28 cellular contexts compared by ENCODE assay signal in the genomic region with DNA sequence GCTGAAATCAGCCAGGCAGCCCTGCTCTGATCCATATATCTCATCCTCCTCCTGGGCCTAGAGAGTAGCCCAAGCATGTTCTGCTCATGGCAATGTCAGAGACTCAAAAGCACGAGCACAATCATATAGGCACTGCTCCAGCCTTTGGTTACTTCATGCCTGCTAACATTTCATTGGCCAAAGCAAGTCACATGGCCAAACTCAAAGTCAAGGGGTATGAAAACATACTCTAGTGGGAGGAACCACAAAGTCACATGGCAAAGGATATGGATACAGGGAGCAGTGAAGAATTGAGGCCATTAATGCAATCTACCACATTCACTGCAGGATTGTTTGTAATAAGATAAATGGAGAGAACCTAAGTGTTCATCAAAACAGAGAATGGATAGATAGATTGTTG.
A peak's percentile ranks its signal among the peaks of the same experiment; 100 is the strongest.
DNase-seq lines count a peak whose midpoint lies in the region; ATAC-seq, FAIRE-seq and TF ChIP-seq lines count a peak whose summit lies in the region.
"Had no signal": no experiment of that assay in that cellular context is flagged by ENCODE, and none has a peak within 500 bp of the region (broad histone marks: within the 10 kb centered on the region; RNA-seq: fewer than 3 reads in every experiment).

No MANE protein-coding gene starts in this region.

- H3K36me3 ChIP-seq in HepG2 (replicated peaks in 1 of 2; ENCODE audit: control insufficient read depth in 1 of 2, insufficient read depth in 2 of 2, low read length in 2 of 2) (no peaks in the 10 kb centered on the region), right lobe of liver (no peaks in the 10 kb centered on the region), WERI-Rb-1 (no peaks in the 10 kb centered on the region)
- H3K36me3 ChIP-seq: BE2C, SJSA1 had no signal

- no peak overlapping the region for H3K4me3 ChIP-seq in HepG2 (replicated peaks in 1 of 3; ENCODE audit: insufficient read depth in 1 of 3, low read depth in 2 of 3, low read length in 3 of 3)
- H3K4me3 ChIP-seq in right lobe of liver: no peak overlapping the region
- no peak overlapping the region for H3K4me3 ChIP-seq in WERI-Rb-1 (ENCODE audit: low read depth, low read length)
- H3K4me3 ChIP-seq: GM12878, GM23248, SJSA1 had no signal

- H3K27ac ChIP-seq in HepG2 (ENCODE audit: extremely low read length, insufficient read depth, low read length) (no peak overlapping the region), right lobe of liver (no peak overlapping the region), WERI-Rb-1 (peak overlapping the region; percentile 91)
- H3K27ac ChIP-seq: GM23248, SJSA1 had no signal

- peaks cover 65% of the 10 kb centered on the region for H3K4me1 ChIP-seq in HepG2 (ENCODE audit: insufficient read depth, low read length)
- H3K4me1 ChIP-seq in right lobe of liver: peaks cover 0 to 54% (median 16%) of the 10 kb centered on the region in 4 donors
- H3K4me1 ChIP-seq: SJSA1 had no signal

- in situ Hi-C loops in HepG2 (cut with HindIII; ENCODE audit: extremely low pct_ligation_motif_present, low pct_unique_long_range_greater_than_20kb): no loop called here

- TF ChIP-seq POLR2A in HepG2 (IDR thresholded peaks at IDR 0.05; ENCODE audit: insufficient read depth in 1 of 2, low read depth in 2 of 2, low read length in 2 of 2) (no peak), right lobe of liver (IDR thresholded peaks at IDR 0.05) (no peak)

- DNase-seq in HepG2 (ENCODE audit: low spot score) (no peak), right lobe of liver (no peak), WERI-Rb-1 (no peak), glutamatergic neuron (no peak), omental fat pad (ENCODE audit: low spot score) (no peak)
- no peak for DNase-seq in activated CD8-positive, alpha-beta memory T cell treated with anti-CD3 and anti-CD28 coated beads, Interleukin-2, amount 50 U/mL, for 48 hours
- DNase-seq: ACHN; BE2C; CD8-positive, alpha-beta memory T cell; DMS79; EL; GDM1; GM23248; H9; IMR-90; Karpas-422; NCI-H1092; NCI-H1417 treated with DMSO at 0.1 percent for 48 hours; NCI-H1694 treated with DMSO at 0.1 percent for 48 hours; NCI-H2081 treated with DMSO at 0.1 percent for 48 hours; NCI-H446 treated with DMSO at 0.1 percent for 48 hours; Right ventricle myocardium superior; RPMI8226; T-cell had no signal

- H3K4me1 Mint-ChIP-seq in glutamatergic neuron (ENCODE audit: low read depth, unreplicated experiment): peaks cover 40% of the 10 kb centered on the region
- H3K4me1 Mint-ChIP-seq: CD8-positive, alpha-beta memory T cell; T-cell had no signal

- POLR2A ChIA-PET in HepG2 (lab: Yijun Ruan, JAX): no interaction called here

- no peak overlapping the region for H3K9ac ChIP-seq in HepG2 (ENCODE audit: insufficient read depth, low read depth, low read length)
- H3K9ac ChIP-seq: GM23248 had no signal

- H2AFZ ChIP-seq in HepG2 (ENCODE audit: low read length): no peak overlapping the region
- H2AFZ ChIP-seq: GM23248 had no signal

- H3K27me3 ChIP-seq in HepG2 (ENCODE audit: control insufficient read depth in 1 of 2, insufficient read depth in 2 of 2, low read length in 2 of 2): no peaks in the 10 kb centered on the region
- H3K27me3 ChIP-seq in right lobe of liver: no peaks in the 10 kb centered on the region
- no peaks in the 10 kb centered on the region for H3K27me3 ChIP-seq in WERI-Rb-1 (ENCODE audit: insufficient read depth, low read depth, severe bottlenecking)
- H3K27me3 ChIP-seq: BE2C, SJSA1 had no signal

- no peak overlapping the region for H3K4me2 ChIP-seq in HepG2 (ENCODE audit: low read depth, low read length)

- H3K79me2 ChIP-seq in HepG2 (ENCODE audit: insufficient read depth, low read length): no peaks in the 10 kb centered on the region

- H3K27ac Mint-ChIP-seq in glutamatergic neuron (ENCODE audit: unreplicated experiment): peak overlapping the region; percentile 95
- H3K27ac Mint-ChIP-seq: CD8-positive, alpha-beta memory T cell; T-cell had no signal

- no peaks in the 10 kb centered on the region for H3K36me3 Mint-ChIP-seq in glutamatergic neuron (ENCODE audit: unreplicated experiment)
- H3K36me3 Mint-ChIP-seq: CD14-positive monocyte; CD8-positive, alpha-beta memory T cell; T-cell had no signal

- 88% methylated on average over 1 of the region's 1 CpG for WGBS in HepG2 (ENCODE audit: low lambda C conversion rate)
- 75% methylated on average over 1 of the region's 1 CpG for WGBS in right lobe of liver (ENCODE audit: insufficient coverage, low coverage, low lambda C conversion rate, missing lambda C conversion rate)

- TF ChIP-seq CTCF in HepG2 (CRISPR knock-in tag; IDR thresholded peaks at IDR 0.05) (no peak), right lobe of liver (IDR thresholded peaks at IDR 0.05) (no peak), WERI-Rb-1 (IDR thresholded peaks at IDR 0.05; ENCODE audit: low read depth, low read length) (no peak), glutamatergic neuron (IDR thresholded peaks at IDR 0.05; ENCODE audit: partially characterized antibody, unreplicated experiment) (no peak), omental fat pad (IDR thresholded peaks at IDR 0.05) (no peak)

- ATAC-seq in HepG2 (no peak), right lobe of liver (no peak), HG03039 (IDR thresholded peaks at IDR 0.05; ENCODE audit: unreplicated experiment) (no peak), omental fat pad (ENCODE audit: low FRiP score) (no peak)
- ATAC-seq: GM12878, T-cell had no signal

- intact Hi-C loops in HepG2 (cut with micrococcal nuclease; ENCODE audit: unreplicated experiment) (no loop called here), right lobe of liver (cut with DNase I) (no loop called here)

- no peaks in the 10 kb centered on the region for H3K9me3 ChIP-seq in HepG2 (ENCODE audit: low read length)
- H3K9me3 ChIP-seq in right lobe of liver: no peaks in the 10 kb centered on the region
- H3K9me3 ChIP-seq in WERI-Rb-1 (ENCODE audit: severe bottlenecking): no peaks in the 10 kb centered on the region
- H3K9me3 ChIP-seq: BE2C, SJSA1 had no signal

- TF ChIP-seq EP300 in HepG2 (IDR thresholded peaks at IDR 0.05; ENCODE audit: low read depth in 2 of 2, low read length in 2 of 2) (no peak), HepG2 (CRISPR knock-in tag; IDR thresholded peaks at IDR 0.05; ENCODE audit: borderline replicate concordance) (no peak)

- H3K4me3 Mint-ChIP-seq in glutamatergic neuron (ENCODE audit: unreplicated experiment): no peak overlapping the region
- H3K4me3 Mint-ChIP-seq: CD14-positive monocyte; CD8-positive, alpha-beta memory T cell; H9; T-cell had no signal

- FAIRE-seq in HepG2 (lab: Jason Lieb, UNC): no peak
- FAIRE-seq: GM12878 had no signal

- CTCF ChIA-PET in HepG2 (lab: Yijun Ruan, JAX; ENCODE audit: low intra/inter-chr PET ratio, low total read pairs): no interaction called here

- no TSS peak for BruUV-seq in HepG2 (replicated peaks; lab: Mats Ljungman, UMichigan)

- H3K27me3 Mint-ChIP-seq in glutamatergic neuron (ENCODE audit: unreplicated experiment): no peaks in the 10 kb centered on the region

- no peaks in the 10 kb centered on the region for H4K20me1 ChIP-seq in HepG2 (ENCODE audit: insufficient read depth, low read length)

- no peak for TF ChIP-seq RAD21 in HepG2 (CRISPR knock-in tag; IDR thresholded peaks at IDR 0.05)

- peaks cover 3% of the 10 kb centered on the region for H3K9me3 Mint-ChIP-seq in glutamatergic neuron (ENCODE audit: unreplicated experiment)
- H3K9me3 Mint-ChIP-seq: CD8-positive, alpha-beta memory T cell; H9; T-cell had no signal

TF ChIP-seq in HepG2, 621 proteins besides CTCF, POLR2A, EP300 and RAD21:
- TF ChIP-seq NFYC (CRISPR knock-in tag; IDR thresholded peaks at IDR 0.05) (peak; percentile 63), NFYB (CRISPR knock-in tag; IDR thresholded peaks at IDR 0.05) (peak; percentile 43), ARNT2 (CRISPR knock-in tag; IDR thresholded peaks at IDR 0.05; ENCODE audit: low read depth) (no peak), FOXK2 (IDR thresholded peaks at IDR 0.05) (no peak)
- TF ChIP-seq, protein P1, sequence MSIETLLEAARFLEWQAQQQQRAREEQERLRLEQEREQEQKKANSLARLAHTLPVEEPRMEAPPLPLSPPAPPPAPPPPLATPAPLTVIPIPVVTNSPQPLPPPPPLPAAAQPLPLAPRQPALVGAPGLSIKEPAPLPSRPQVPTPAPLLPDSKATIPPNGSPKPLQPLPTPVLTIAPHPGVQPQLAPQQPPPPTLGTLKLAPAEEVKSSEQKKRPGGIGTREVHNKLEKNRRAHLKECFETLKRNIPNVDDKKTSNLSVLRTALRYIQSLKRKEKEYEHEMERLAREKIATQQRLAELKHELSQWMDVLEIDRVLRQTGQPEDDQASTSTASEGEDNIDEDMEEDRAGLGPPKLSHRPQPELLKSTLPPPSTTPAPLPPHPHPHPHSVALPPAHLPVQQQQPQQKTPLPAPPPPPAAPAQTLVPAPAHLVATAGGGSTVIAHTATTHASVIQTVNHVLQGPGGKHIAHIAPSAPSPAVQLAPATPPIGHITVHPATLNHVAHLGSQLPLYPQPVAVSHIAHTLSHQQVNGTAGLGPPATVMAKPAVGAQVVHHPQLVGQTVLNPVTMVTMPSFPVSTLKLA (IDR thresholded peaks at IDR 0.05): peak; percentile 65
